In the genomic region with DNA sequence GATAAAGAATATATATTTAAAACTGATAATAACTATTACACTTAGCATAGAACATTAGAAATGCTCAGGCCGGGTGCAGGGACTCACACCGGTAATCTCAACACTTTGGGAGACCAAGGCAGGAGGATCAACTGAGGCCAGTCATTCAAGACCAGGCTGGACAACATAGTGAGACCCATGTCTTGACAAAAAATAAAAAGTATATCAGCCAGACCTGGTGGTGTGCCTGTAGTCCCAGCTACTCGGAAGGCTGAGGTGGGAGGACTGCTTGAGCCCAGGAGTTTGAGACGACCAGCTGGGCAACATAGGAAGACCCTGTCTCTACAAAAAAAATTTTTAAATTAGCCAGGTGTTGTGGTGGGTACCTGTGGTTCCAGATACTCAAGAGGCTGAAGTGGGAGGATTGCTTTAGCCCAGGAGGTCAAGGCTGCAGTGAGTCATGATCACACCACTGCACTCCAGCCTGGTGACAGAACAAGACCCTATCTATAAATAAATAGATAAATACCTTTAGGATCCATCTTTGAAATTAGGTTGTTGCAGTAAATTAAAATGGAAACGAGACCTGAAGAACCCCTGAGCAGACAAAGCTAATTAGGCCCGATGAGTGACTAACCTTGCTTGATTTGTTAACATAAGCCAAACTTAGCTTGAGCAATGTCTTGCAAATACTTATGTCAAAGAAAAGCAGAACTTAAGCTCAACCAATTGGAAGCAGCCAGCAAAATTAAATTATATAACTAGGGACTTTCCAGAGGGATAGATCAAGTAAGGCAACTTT, we compare ENCODE assay signal across 1 cellular context.
TF ChIP-seq lines count a peak whose summit lies in the region.

No MANE protein-coding gene starts in this region.

TF ChIP-seq in K562, 482 proteins besides CTCF, POLR2A, EP300 and RAD21 (continued from another document):
- TF ChIP-seq, protein P1, sequence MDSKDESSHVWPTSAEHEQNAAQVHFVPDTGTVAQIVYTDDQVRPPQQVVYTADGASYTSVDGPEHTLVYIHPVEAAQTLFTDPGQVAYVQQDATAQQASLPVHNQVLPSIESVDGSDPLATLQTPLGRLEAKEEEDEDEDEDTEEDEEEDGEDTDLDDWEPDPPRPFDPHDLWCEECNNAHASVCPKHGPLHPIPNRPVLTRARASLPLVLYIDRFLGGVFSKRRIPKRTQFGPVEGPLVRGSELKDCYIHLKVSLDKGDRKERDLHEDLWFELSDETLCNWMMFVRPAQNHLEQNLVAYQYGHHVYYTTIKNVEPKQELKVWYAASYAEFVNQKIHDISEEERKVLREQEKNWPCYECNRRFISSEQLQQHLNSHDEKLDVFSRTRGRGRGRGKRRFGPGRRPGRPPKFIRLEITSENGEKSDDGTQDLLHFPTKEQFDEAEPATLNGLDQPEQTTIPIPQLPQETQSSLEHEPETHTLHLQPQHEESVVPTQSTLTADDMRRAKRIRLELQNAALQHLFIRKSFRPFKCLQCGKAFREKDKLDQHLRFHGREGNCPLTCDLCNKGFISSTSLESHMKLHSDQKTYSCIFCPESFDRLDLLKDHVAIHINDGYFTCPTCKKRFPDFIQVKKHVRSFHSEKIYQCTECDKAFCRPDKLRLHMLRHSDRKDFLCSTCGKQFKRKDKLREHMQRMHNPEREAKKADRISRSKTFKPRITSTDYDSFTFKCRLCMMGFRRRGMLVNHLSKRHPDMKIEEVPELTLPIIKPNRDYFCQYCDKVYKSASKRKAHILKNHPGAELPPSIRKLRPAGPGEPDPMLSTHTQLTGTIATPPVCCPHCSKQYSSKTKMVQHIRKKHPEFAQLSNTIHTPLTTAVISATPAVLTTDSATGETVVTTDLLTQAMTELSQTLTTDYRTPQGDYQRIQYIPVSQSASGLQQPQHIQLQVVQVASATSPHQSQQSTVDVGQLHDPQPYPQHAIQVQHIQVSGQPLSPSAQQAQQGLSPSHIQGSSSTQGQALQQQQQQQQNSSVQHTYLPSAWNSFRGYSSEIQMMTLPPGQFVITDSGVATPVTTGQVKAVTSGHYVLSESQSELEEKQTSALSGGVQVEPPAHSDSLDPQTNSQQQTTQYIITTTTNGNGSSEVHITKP (IDR thresholded peaks at IDR 0.05; ENCODE audit: partially characterized antibody) = no peak
- TF ChIP-seq ZNF121 (CRISPR knock-in tag; conservative IDR thresholded peaks at IDR 0.05) (peak; percentile 93), BRD4 (IDR thresholded peaks at IDR 0.05) (no peak), BCOR (IDR thresholded peaks at IDR 0.05) (no peak), MAFG (tag; conservative IDR thresholded peaks at IDR 0.05) (no peak), ZBTB1 (CRISPR knock-in tag; IDR thresholded peaks at IDR 0.05; ENCODE audit: borderline replicate concordance, low read depth) (no peak), POLR2G (IDR thresholded peaks at IDR 0.05; ENCODE audit: low read depth, low read length) (no peak), KDM1A (IDR thresholded peaks at IDR 0.05) (0 out of 4 replicates have a peak, but pooled peaks of 1 of the 2 experiments have one; percentile 7), PRMT5 (CRISPR knock-in tag; IDR thresholded peaks at IDR 0.05) (no peak), NR2C2 (CRISPR knock-in tag; IDR thresholded peaks at IDR 0.05) (no peak), NR2C2 (tag; IDR thresholded peaks at IDR 0.05) (0 out of 2 replicates have a peak, but pooled peaks have one; percentile 13), ZNF316 (IDR thresholded peaks at IDR 0.05) (no peak), SRSF7 (optimal IDR thresholded peaks at IDR 0.05; ENCODE audit: low read depth, low read length) (no peak), CEBPB (tag; IDR thresholded peaks at IDR 0.05) (peak; percentile 20; the same call in 1 of the 2 replicates), ZNF79 (CRISPR knock-in tag; IDR thresholded peaks at IDR 0.05; ENCODE audit: low read depth) (no peak), ARHGAP35 (IDR thresholded peaks at IDR 0.05; ENCODE audit: partially characterized antibody) (no peak), ZFX (CRISPR knock-in tag; IDR thresholded peaks at IDR 0.05) (no peak), PCBP1 (IDR thresholded peaks at IDR 0.05; ENCODE audit: low read depth, low read length, poor library complexity, severe bottlenecking) (no peak), ZNF384 (IDR thresholded peaks at IDR 0.05; ENCODE audit: low read depth, low read length) (no peak), FOSL1 (tag; conservative IDR thresholded peaks at IDR 0.05) (peak; percentile 85), SP1 (CRISPR knock-in tag; IDR thresholded peaks at IDR 0.05) (no peak), IRF2 (CRISPR knock-in tag; IDR thresholded peaks at IDR 0.05) (no peak)
- TF ChIP-seq, protein P2, sequence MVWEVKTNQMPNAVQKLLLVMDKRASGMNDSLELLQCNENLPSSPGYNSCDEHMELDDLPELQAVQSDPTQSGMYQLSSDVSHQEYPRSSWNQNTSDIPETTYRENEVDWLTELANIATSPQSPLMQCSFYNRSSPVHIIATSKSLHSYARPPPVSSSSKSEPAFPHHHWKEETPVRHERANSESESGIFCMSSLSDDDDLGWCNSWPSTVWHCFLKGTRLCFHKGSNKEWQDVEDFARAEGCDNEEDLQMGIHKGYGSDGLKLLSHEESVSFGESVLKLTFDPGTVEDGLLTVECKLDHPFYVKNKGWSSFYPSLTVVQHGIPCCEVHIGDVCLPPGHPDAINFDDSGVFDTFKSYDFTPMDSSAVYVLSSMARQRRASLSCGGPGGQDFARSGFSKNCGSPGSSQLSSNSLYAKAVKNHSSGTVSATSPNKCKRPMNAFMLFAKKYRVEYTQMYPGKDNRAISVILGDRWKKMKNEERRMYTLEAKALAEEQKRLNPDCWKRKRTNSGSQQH (CRISPR knock-in tag; IDR thresholded peaks at IDR 0.05) = no peak
- TF ChIP-seq, protein P3, sequence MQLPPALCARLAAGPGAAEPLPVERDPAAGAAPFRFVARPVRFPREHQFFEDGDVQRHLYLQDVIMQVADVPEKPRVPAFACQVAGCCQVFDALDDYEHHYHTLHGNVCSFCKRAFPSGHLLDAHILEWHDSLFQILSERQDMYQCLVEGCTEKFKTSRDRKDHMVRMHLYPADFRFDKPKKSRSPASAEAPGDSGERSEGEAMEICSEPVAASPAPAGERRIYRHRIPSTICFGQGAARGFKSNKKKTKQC (CRISPR knock-in tag; IDR thresholded peaks at IDR 0.05) = no peak
- TF ChIP-seq, protein P4, sequence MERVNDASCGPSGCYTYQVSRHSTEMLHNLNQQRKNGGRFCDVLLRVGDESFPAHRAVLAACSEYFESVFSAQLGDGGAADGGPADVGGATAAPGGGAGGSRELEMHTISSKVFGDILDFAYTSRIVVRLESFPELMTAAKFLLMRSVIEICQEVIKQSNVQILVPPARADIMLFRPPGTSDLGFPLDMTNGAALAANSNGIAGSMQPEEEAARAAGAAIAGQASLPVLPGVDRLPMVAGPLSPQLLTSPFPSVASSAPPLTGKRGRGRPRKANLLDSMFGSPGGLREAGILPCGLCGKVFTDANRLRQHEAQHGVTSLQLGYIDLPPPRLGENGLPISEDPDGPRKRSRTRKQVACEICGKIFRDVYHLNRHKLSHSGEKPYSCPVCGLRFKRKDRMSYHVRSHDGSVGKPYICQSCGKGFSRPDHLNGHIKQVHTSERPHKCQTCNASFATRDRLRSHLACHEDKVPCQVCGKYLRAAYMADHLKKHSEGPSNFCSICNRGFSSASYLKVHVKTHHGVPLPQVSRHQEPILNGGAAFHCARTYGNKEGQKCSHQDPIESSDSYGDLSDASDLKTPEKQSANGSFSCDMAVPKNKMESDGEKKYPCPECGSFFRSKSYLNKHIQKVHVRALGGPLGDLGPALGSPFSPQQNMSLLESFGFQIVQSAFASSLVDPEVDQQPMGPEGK (CRISPR knock-in tag; IDR thresholded peaks at IDR 0.05; ENCODE audit: borderline replicate concordance) = no peak
- TF ChIP-seq, protein P5, sequence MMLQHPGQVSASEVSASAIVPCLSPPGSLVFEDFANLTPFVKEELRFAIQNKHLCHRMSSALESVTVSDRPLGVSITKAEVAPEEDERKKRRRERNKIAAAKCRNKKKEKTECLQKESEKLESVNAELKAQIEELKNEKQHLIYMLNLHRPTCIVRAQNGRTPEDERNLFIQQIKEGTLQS (IDR thresholded peaks at IDR 0.05) = peak; percentile 31; the same call in 1 of the 2 replicates
- TF ChIP-seq, protein P5 (CRISPR knock-in tag; conservative IDR thresholded peaks at IDR 0.05) = no peak
